20 cellular contexts compared by ENCODE assay signal in the genomic region with DNA sequence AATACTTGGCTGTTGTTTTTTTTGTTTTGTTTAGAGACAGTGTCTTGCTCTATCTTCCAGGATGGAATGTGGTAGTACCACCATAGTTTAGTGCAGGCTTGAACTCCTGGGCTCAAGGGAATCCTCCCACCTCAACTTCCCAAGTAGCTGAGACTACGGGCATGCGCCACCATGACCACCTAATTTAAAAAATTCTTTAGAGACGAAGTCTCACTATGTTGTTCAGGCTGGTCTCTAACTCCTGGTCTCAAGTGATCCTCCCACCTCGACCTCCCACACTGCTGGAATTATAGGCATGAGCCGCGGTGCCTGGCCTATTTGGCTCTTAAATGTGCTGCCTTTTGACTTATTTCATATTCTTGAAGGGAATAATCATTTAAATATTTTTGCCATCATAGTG.
DNase-seq lines count a peak whose midpoint lies in the region; ATAC-seq, FAIRE-seq and TF ChIP-seq lines count a peak whose summit lies in the region.
"Had no signal": no experiment of that assay in that cellular context is flagged by ENCODE, and none has a peak within 500 bp of the region (broad histone marks: within the 10 kb centered on the region; RNA-seq: fewer than 3 reads in every experiment).

No MANE protein-coding gene starts in this region.

- no peak overlapping the region for H3K56ac ChIP-seq in IMR-90 (ENCODE audit: extremely low read depth, insufficient read depth, low read length)

- peaks cover 6% of the 10 kb centered on the region for H3K79me2 ChIP-seq in astrocyte (ENCODE audit: insufficient read depth, low read length)

- peak overlapping the region; percentile 67 for H3K27ac Mint-ChIP-seq in astrocyte (ENCODE audit: unreplicated experiment)
- peak overlapping the region in 7 of 10 donors; percentile 23 to 64 (median 26) for H3K27ac Mint-ChIP-seq in naive thymus-derived CD8-positive, alpha-beta T cell

- H4K91ac ChIP-seq in IMR-90 (ENCODE audit: insufficient read depth, low read depth, low read length): no peak overlapping the region

- CTCF ChIA-PET in IMR-90 (lab: Yijun Ruan, JAX): interaction anchor here (0.7 kb wide), 1 partner anchor 10 kb away, joined by 3 read pairs; no protein-coding TSS in a partner anchor

- no peak overlapping the region for H3K23ac ChIP-seq in IMR-90 (ENCODE audit: low read depth, low read length)

- H3K14ac ChIP-seq in IMR-90 (replicated peaks; ENCODE audit: low read depth, low read length): no peak overlapping the region

- no peak overlapping the region for H3K18ac ChIP-seq in IMR-90 (ENCODE audit: low read depth, low read length)

- no peaks in the 10 kb centered on the region for H3K27me3 Mint-ChIP-seq in astrocyte (ENCODE audit: low read depth, unreplicated experiment)
- no peaks in the 10 kb centered on the region for H3K27me3 Mint-ChIP-seq in naive thymus-derived CD8-positive, alpha-beta T cell
- H3K27me3 Mint-ChIP-seq: CD4-positive, alpha-beta T cell had no signal

- H3K9ac ChIP-seq in BLaER1 (no peak overlapping the region), IMR-90 (ENCODE audit: low read depth, low read length) (no peak overlapping the region), astrocyte (ENCODE audit: low read length) (no peak overlapping the region)

- peaks cover 4% of the 10 kb centered on the region for H3K9me3 Mint-ChIP-seq in astrocyte (ENCODE audit: unreplicated experiment)
- H3K9me3 Mint-ChIP-seq in naive thymus-derived CD8-positive, alpha-beta T cell: peaks cover 2 to 23% (median 11%) of the 10 kb centered on the region in 9 donors

- H3K9me1 ChIP-seq in IMR-90 (ENCODE audit: insufficient read depth, low read length): peaks cover 6% of the 10 kb centered on the region; the same call in 1 of the 2 replicates

- no peak overlapping the region for H4K8ac ChIP-seq in IMR-90 (ENCODE audit: low read depth in 2 of 2, low read length in 2 of 2)

- H3K4me2 ChIP-seq in BLaER1: peak overlapping the region; percentile 62
- no peak overlapping the region for H3K4me2 ChIP-seq in IMR-90 (ENCODE audit: low read depth, low read length)
- H3K4me2 ChIP-seq in astrocyte (ENCODE audit: low read length): peak overlapping the region; percentile 36
- H3K4me2 ChIP-seq: A549 had no signal

- TF ChIP-seq CTCF in IMR-90 (conservative IDR thresholded peaks at IDR 0.05; ENCODE audit: low read depth, low read length) (no peak), astrocyte (IDR thresholded peaks at IDR 0.05; ENCODE audit: insufficient read depth, low read depth, low read length) (no peak)

- no peak overlapping the region for H4K5ac ChIP-seq in IMR-90 (ENCODE audit: low read depth, low read length)

- H2BK120ac ChIP-seq in IMR-90 (ENCODE audit: low read depth, low read length): no peak overlapping the region

- no peak overlapping the region for H2BK20ac ChIP-seq in IMR-90 (ENCODE audit: low read depth, low read length)

- H3K27ac ChIP-seq in BLaER1 (no peak overlapping the region), IMR-90 (ENCODE audit: insufficient read depth, low read length) (no peak overlapping the region), astrocyte (ENCODE audit: low read depth, low read length) (peak overlapping the region; percentile 22)
- H3K27ac ChIP-seq: A549 had no signal

- 0 out of 2 replicates have a peak, but pooled peaks have one; percentile 10 for ATAC-seq in IMR-90 (ENCODE audit: low read depth)
- no peak for ATAC-seq in naive thymus-derived CD8-positive, alpha-beta T cell
- ATAC-seq: HepG2 had no signal

- H3K4me3 ChIP-seq in BLaER1 (no peak overlapping the region), IMR-90 (ENCODE audit: insufficient read depth, low read depth, low read length) (no peak overlapping the region), astrocyte (ENCODE audit: insufficient read depth, low read depth, low read length) (no peak overlapping the region)
- H3K4me3 ChIP-seq: A549 had no signal

- peaks cover 10% of the 10 kb centered on the region; the same call in 1 of the 2 replicates for H4K20me1 ChIP-seq in BLaER1
- H4K20me1 ChIP-seq in IMR-90 (ENCODE audit: insufficient read depth, low read length): no peaks in the 10 kb centered on the region
- peaks cover 18% of the 10 kb centered on the region for H4K20me1 ChIP-seq in astrocyte (ENCODE audit: insufficient read depth, low read length)

- no peak for TF ChIP-seq POLR2A in IMR-90 (IDR thresholded peaks at IDR 0.05; ENCODE audit: low read depth, low read length)
- TF ChIP-seq POLR2A in erythroblast (IDR thresholded peaks at IDR 0.05; ENCODE audit: low read length): no peak

- no CpG with 5 or more reads among the region's 6 CpGs for WGBS in IMR-90 (ENCODE audit: extremely low coverage in 2 of 2, insufficient read length in 1 of 2), 2 experiments

- DNase-seq in IMR-90 (no peak), astrocyte (ENCODE audit: low read depth) (no peak), KG1 (lab: John Stamatoyannopoulos, UW) (no peak), erythroblast (lab: John Stamatoyannopoulos, UW) (no peak), NCI-H146 treated with DMSO at 0.1 percent for 48 hours (lab: John Stamatoyannopoulos, UW; ENCODE audit: unreplicated experiment) (no peak)
- DNase-seq in naive thymus-derived CD8-positive, alpha-beta T cell: no peak
- DNase-seq in stimulated activated CD4-positive, alpha-beta T cell treated with anti-CD3 and anti-CD28 coated beads, Interleukin-2, amount 100 ng/mL, for 48 hours: no peak
- DNase-seq: CD4-positive, alpha-beta T cell; DMS79; Karpas-422; MM.1S; NCI-H1105; NCI-H187 treated with DMSO at 0.1 percent for 48 hours; SHP77 had no signal

- H2BK15ac ChIP-seq in IMR-90 (ENCODE audit: low read depth, low read length): no peak overlapping the region

- no peak for TF ChIP-seq RAD21 in IMR-90 (IDR thresholded peaks at IDR 0.05; ENCODE audit: low read length)

- BruUV-seq in IMR-90 (replicated peaks; lab: Mats Ljungman, UMichigan): no TSS peak

- no peak overlapping the region for H2BK5ac ChIP-seq in IMR-90 (ENCODE audit: low read depth, low read length, poor library complexity, severe bottlenecking)

- H2AK5ac ChIP-seq in IMR-90 (ENCODE audit: low read depth, low read length): no peak overlapping the region

- in situ Hi-C loops in IMR-90 (cut with MboI; ENCODE audit: low sequenced_read_pairs): loop anchor here (5.0 kb wide), 1 partner anchor 63 kb away; a partner anchor contains a TSS

- H2AK9ac ChIP-seq in IMR-90 (replicated peaks; ENCODE audit: low read depth, low read length, poor library complexity): no peak overlapping the region

- no peak overlapping the region for H2AFZ ChIP-seq in IMR-90 (replicated peaks; ENCODE audit: low read length, poor library complexity)
- no peak overlapping the region for H2AFZ ChIP-seq in astrocyte (ENCODE audit: low read depth, low read length)

- H3K4ac ChIP-seq in IMR-90 (ENCODE audit: low read depth, low read length): no peak overlapping the region

- dilution Hi-C loops in IMR-90 (cut with HindIII; ENCODE audit: low sequenced_read_pairs, unreplicated experiment): no loop called here

- H3K4me1 ChIP-seq in BLaER1 (peaks cover 25% of the 10 kb centered on the region), IMR-90 (ENCODE audit: control insufficient read depth, insufficient read depth, low read length) (peaks cover 1% of the 10 kb centered on the region), astrocyte (ENCODE audit: insufficient read depth, low read length) (peaks cover 10% of the 10 kb centered on the region)

- H3K4me3 Mint-ChIP-seq in astrocyte (ENCODE audit: unreplicated experiment): no peak overlapping the region
- no peak overlapping the region for H3K4me3 Mint-ChIP-seq in naive thymus-derived CD8-positive, alpha-beta T cell
- H3K4me3 Mint-ChIP-seq: CD4-positive, alpha-beta T cell had no signal

- POLR2A ChIA-PET in IMR-90 (lab: Charles Lee; ENCODE audit: unreplicated experiment): no interaction called here
- POLR2A ChIA-PET in naive thymus-derived CD8-positive, alpha-beta T cell (lab: Charles Lee): interaction anchor here (1.0 kb wide), 1 partner anchor 60 kb away, joined by 3 read pairs; a partner anchor contains a TSS

- no peak for FAIRE-seq in astrocyte (lab: Jason Lieb, UNC)
- FAIRE-seq: G401.6, GM12891, H1, HepG2 had no signal

- intact Hi-C loops in IMR-90 (cut with micrococcal nuclease): loop anchor here (5.0 kb wide), 1 partner anchor 178 kb away; no protein-coding TSS in a partner anchor

- H3K36me3 ChIP-seq in BLaER1 (peaks cover 30% of the 10 kb centered on the region), IMR-90 (ENCODE audit: control insufficient read depth, insufficient read depth, low read length) (no peaks in the 10 kb centered on the region), astrocyte (ENCODE audit: insufficient read depth, low read length) (no peaks in the 10 kb centered on the region)

- H3K79me1 ChIP-seq in IMR-90 (ENCODE audit: low read depth in 1 of 2, low read length in 2 of 2): peaks cover 8 to 11% of the 10 kb centered on the region in 2 experiments; a peak in 3 of 4 replicates

- H3K27me3 ChIP-seq in BLaER1 (no peaks in the 10 kb centered on the region), IMR-90 (ENCODE audit: control insufficient read depth, insufficient read depth, low read length) (no peaks in the 10 kb centered on the region), astrocyte (ENCODE audit: insufficient read depth, low read length) (no peaks in the 10 kb centered on the region)

- peaks cover 5% of the 10 kb centered on the region for H3K36me3 Mint-ChIP-seq in astrocyte (ENCODE audit: low read depth, unreplicated experiment)
- peaks cover 17 to 35% (median 18%) of the 10 kb centered on the region in 3 donors for H3K36me3 Mint-ChIP-seq in naive thymus-derived CD8-positive, alpha-beta T cell

- peaks cover 22% of the 10 kb centered on the region for H3K9me3 ChIP-seq in BLaER1
- H3K9me3 ChIP-seq in IMR-90 (ENCODE audit: control insufficient read depth, insufficient read depth, low read length): no peaks in the 10 kb centered on the region
- no peaks in the 10 kb centered on the region for H3K9me3 ChIP-seq in astrocyte (ENCODE audit: insufficient read depth, low read depth, low read length)

- peaks cover 17% of the 10 kb centered on the region for H3K4me1 Mint-ChIP-seq in astrocyte (ENCODE audit: low read depth, unreplicated experiment)
- peaks cover 31 to 60% (median 48%) of the 10 kb centered on the region in 4 donors for H3K4me1 Mint-ChIP-seq in naive thymus-derived CD8-positive, alpha-beta T cell

TF ChIP-seq in IMR-90, 13 proteins besides CTCF, POLR2A, EP300 and RAD21 (continues in another document):
- no peak for TF ChIP-seq BHLHE40 (IDR thresholded peaks at IDR 0.05; ENCODE audit: low read depth, low read length)
- TF ChIP-seq RFX5 (IDR thresholded peaks at IDR 0.05; ENCODE audit: low read depth, low read length): no peak
- no peak for TF ChIP-seq FOS (IDR thresholded peaks at IDR 0.05; ENCODE audit: low read depth, low read length)
- TF ChIP-seq, protein P1, sequence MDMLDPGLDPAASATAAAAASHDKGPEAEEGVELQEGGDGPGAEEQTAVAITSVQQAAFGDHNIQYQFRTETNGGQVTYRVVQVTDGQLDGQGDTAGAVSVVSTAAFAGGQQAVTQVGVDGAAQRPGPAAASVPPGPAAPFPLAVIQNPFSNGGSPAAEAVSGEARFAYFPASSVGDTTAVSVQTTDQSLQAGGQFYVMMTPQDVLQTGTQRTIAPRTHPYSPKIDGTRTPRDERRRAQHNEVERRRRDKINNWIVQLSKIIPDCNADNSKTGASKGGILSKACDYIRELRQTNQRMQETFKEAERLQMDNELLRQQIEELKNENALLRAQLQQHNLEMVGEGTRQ (IDR thresholded peaks at IDR 0.05; ENCODE audit: low read depth, low read length): no peak
- no peak for TF ChIP-seq MXI1 (IDR thresholded peaks at IDR 0.05; ENCODE audit: borderline replicate concordance, low read depth, low read length)
